11 cellular contexts compared by ENCODE assay signal in the genomic region with DNA sequence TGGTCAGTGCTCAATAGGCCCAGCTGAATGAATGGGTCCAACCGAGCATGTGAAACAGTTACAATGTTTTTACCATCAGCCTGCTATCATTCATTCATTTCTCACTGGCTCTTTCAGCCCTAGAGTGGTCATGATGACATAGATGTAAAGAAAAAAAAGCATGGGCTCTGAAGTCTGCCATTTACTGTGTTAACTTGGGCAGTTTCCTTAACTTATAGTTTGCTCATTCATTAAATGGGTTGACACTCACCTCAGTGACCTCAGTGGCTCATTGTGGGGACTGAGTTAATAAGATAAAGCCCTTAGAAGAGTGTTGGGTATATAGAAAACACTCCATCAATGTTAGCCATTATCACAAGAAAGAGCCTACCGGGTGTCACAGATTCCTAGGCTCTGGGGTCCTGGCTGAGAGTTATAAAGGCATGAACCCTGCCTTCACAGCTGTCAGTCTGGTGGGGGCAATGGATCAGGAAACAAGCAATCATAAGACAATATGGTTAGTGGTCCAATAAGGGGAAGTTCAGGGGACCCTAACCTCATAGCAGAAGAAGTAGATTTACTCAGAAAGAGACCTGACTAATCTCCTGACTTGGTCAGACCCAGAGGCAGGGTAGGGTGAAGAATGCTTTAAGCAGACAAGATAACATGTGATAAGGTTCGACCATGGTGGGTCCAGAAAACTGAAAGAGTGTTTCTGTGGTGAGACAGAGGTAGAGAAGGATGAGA. TPM values are rescaled to one million over a fixed set of nuclear protein-coding genes. Genes with fewer than 3 reads are reported as not detected.
DNase-seq lines count a peak whose midpoint lies in the region; ATAC-seq, FAIRE-seq and TF ChIP-seq lines count a peak whose summit lies in the region.
"Had no signal": no experiment of that assay in that cellular context is flagged by ENCODE, and none has a peak within 500 bp of the region (broad histone marks: within the 10 kb centered on the region; RNA-seq: fewer than 3 reads in every experiment).

No MANE protein-coding gene starts in this region.

- FAIRE-seq in urothelium cell line (lab: Jason Lieb, UNC), result no peak

- H3K9me3 Mint-ChIP-seq in neural crest cell, result peaks cover 4% of the 10 kb centered on the region
- H3K9me3 Mint-ChIP-seq: CD4-positive, alpha-beta T cell had no signal

- ATAC-seq in GM18907 (IDR thresholded peaks at IDR 0.05; ENCODE audit: unreplicated experiment) (peak; percentile 72), HG02642 (IDR thresholded peaks at IDR 0.05; ENCODE audit: poor library complexity, unreplicated experiment) (peak; percentile 49), HG03520 (IDR thresholded peaks at IDR 0.05; ENCODE audit: unreplicated experiment) (peak; percentile 58)
- ATAC-seq: foreskin keratinocyte had no signal

- DNase-seq in neural crest cell (ENCODE audit: low read depth, low spot score) (no peak), H4 (ENCODE audit: low spot score) (no peak), urothelium cell line (ENCODE audit: low spot score) (no peak), NCI-H510A (lab: John Stamatoyannopoulos, UW) (no peak), NCI-H526 (lab: John Stamatoyannopoulos, UW) (no peak)
- DNase-seq: activated naive CD4-positive, alpha-beta T cell treated with anti-CD3 and anti-CD28 coated beads, Interleukin-2, amount 50 U/mL, for 16 hours; CD4-positive, alpha-beta T cell; foreskin keratinocyte had no signal

- H3K4me1 Mint-ChIP-seq in neural crest cell, result peaks cover 72% of the 10 kb centered on the region

- no peaks in the 10 kb centered on the region for H3K36me3 Mint-ChIP-seq in neural crest cell (ENCODE audit: low read depth)

- no peak for TF ChIP-seq CTCF in neural crest cell (conservative IDR thresholded peaks at IDR 0.05)

- H3K4me3 Mint-ChIP-seq in neural crest cell, result no peak overlapping the region
- H3K4me3 Mint-ChIP-seq: CD4-positive, alpha-beta T cell had no signal

- peak overlapping the region; percentile 60 for H3K27ac Mint-ChIP-seq in neural crest cell (ENCODE audit: unreplicated experiment)
- H3K27ac Mint-ChIP-seq: CD4-positive, alpha-beta T cell had no signal

- H3K27me3 Mint-ChIP-seq in neural crest cell (ENCODE audit: low read depth), result no peaks in the 10 kb centered on the region

RNA-seq across cellular contexts. Expression of a gene that starts 29.7 kb away (rescaled TPM):
- 16.5 and 21.2 TPM in 2 replicates for total RNA-seq in neural crest cell
- total RNA-seq in H4 (2014; rRNA removed; shearing (Covaris generic)), result 5.7 and 8.4 TPM in 2 replicates
